Comparison of ENCODE assay signal across 1 cellular context in the genomic region with DNA sequence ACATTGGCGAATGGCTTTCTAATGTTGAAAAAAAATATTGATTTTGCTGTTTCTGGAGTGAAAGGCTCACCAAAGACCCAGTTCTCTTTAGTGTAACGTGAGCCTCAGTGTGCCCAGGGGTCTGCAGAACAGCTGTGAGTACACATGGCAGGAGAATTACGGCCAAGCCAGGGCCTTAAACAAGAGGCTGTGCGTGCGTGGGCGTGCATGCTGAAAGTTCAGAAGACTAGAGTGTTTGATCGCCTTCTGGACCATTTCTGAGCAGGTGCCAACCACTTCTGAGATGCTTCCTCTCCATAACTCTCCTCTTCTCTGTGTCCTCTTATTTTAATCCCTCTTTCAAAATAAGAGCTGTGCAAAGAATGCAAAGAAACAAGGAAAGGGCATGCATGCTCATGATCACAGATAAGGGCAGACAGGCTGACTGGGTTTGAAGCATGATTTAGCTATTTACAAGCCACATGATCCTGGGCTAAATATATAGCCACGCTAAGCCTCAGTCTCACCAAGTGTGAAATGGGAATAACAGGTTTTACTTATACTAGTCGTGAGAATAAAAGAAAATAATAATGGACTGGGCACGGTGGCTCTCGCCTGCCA.
TF ChIP-seq lines count a peak whose summit lies in the region.

No MANE protein-coding gene starts in this region.

TF ChIP-seq in GM23338, 12 proteins besides CTCF, POLR2A, EP300 and RAD21:
- TF ChIP-seq JUNB (IDR thresholded peaks at IDR 0.05; ENCODE audit: unreplicated experiment) (no peak), ZNF114 (CRISPR knock-in tag; IDR thresholded peaks at IDR 0.05) (no peak), CREB1 (CRISPR knock-in tag; IDR thresholded peaks at IDR 0.05; ENCODE audit: low read depth) (no peak), ZNF331 (CRISPR knock-in tag; IDR thresholded peaks at IDR 0.05; ENCODE audit: low read depth) (no peak), EZH2phosphoT487 (IDR thresholded peaks at IDR 0.05; ENCODE audit: unreplicated experiment) (no peak), POLR2AphosphoS5 (IDR thresholded peaks at IDR 0.05; ENCODE audit: low read depth) (no peak), NANOG (IDR thresholded peaks at IDR 0.05; ENCODE audit: borderline replicate concordance) (no peak), REST (IDR thresholded peaks at IDR 0.05; ENCODE audit: unreplicated experiment) (no peak), ETS1 (IDR thresholded peaks at IDR 0.05) (no peak), STAT1 (IDR thresholded peaks at IDR 0.05; ENCODE audit: unreplicated experiment) (no peak)
- TF ChIP-seq, protein P1, sequence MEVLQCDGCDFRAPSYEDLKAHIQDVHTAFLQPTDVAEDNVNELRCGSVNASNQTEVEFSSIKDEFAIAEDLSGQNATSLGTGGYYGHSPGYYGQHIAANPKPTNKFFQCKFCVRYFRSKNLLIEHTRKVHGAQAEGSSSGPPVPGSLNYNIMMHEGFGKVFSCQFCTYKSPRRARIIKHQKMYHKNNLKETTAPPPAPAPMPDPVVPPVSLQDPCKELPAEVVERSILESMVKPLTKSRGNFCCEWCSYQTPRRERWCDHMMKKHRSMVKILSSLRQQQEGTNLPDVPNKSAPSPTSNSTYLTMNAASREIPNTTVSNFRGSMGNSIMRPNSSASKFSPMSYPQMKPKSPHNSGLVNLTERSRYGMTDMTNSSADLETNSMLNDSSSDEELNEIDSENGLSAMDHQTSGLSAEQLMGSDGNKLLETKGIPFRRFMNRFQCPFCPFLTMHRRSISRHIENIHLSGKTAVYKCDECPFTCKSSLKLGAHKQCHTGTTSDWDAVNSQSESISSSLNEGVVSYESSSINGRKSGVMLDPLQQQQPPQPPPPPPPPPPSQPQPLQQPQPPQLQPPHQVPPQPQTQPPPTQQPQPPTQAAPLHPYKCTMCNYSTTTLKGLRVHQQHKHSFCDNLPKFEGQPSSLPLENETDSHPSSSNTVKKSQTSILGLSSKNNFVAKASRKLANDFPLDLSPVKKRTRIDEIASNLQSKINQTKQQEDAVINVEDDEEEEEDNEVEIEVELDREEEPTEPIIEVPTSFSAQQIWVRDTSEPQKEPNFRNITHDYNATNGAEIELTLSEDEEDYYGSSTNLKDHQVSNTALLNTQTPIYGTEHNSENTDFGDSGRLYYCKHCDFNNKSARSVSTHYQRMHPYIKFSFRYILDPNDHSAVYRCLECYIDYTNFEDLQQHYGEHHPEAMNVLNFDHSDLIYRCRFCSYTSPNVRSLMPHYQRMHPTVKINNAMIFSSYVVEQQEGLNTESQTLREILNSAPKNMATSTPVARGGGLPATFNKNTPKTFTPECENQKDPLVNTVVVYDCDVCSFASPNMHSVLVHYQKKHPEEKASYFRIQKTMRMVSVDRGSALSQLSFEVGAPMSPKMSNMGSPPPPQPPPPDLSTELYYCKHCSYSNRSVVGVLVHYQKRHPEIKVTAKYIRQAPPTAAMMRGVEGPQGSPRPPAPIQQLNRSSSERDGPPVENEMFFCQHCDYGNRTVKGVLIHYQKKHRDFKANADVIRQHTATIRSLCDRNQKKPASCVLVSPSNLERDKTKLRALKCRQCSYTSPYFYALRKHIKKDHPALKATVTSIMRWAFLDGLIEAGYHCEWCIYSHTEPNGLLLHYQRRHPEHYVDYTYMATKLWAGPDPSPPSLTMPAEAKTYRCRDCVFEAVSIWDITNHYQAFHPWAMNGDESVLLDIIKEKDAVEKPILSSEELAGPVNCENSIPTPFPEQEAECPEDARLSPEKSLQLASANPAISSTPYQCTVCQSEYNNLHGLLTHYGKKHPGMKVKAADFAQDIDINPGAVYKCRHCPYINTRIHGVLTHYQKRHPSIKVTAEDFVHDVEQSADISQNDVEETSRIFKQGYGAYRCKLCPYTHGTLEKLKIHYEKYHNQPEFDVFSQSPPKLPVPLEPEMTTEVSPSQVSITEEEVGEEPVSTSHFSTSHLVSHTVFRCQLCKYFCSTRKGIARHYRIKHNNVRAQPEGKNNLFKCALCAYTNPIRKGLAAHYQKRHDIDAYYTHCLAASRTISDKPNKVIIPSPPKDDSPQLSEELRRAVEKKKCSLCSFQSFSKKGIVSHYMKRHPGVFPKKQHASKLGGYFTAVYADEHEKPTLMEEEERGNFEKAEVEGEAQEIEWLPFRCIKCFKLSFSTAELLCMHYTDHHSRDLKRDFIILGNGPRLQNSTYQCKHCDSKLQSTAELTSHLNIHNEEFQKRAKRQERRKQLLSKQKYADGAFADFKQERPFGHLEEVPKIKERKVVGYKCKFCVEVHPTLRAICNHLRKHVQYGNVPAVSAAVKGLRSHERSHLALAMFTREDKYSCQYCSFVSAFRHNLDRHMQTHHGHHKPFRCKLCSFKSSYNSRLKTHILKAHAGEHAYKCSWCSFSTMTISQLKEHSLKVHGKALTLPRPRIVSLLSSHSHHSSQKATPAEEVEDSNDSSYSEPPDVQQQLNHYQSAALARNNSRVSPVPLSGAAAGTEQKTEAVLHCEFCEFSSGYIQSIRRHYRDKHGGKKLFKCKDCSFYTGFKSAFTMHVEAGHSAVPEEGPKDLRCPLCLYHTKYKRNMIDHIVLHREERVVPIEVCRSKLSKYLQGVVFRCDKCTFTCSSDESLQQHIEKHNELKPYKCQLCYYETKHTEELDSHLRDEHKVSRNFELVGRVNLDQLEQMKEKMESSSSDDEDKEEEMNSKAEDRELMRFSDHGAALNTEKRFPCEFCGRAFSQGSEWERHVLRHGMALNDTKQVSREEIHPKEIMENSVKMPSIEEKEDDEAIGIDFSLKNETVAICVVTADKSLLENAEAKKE (CRISPR knock-in tag; IDR thresholded peaks at IDR 0.05): no peak
